ENCODE assay signal across 9 cellular contexts in genomic region chr4:86977621-86978184, GRCh38. TPM values are rescaled to one million over a fixed set of nuclear protein-coding genes. Genes with fewer than 3 reads are reported as not detected.
DNase-seq lines count a peak whose midpoint lies in the region; ATAC-seq, FAIRE-seq and TF ChIP-seq lines count a peak whose summit lies in the region.
"Had no signal": no experiment of that assay in that cellular context is flagged by ENCODE, and none has a peak within 500 bp of the region (broad histone marks: within the 10 kb centered on the region; RNA-seq: fewer than 3 reads in every experiment).

No MANE protein-coding gene starts in this region.

- H3K9me3 Mint-ChIP-seq in activated CD4-positive, alpha-beta T cell treated with anti-CD3 and anti-CD28 coated beads for 36 hours (ENCODE audit: low read depth): no peaks in the 10 kb centered on the region
- H3K9me3 Mint-ChIP-seq in astrocyte (ENCODE audit: unreplicated experiment) (no peaks in the 10 kb centered on the region), H9 (no peaks in the 10 kb centered on the region)

- H4K5ac ChIP-seq in H9 (ENCODE audit: insufficient read length, low read depth, low read length): no peak overlapping the region

- H4K91ac ChIP-seq in H9 (ENCODE audit: insufficient read length, low read depth, low read length): no peak overlapping the region

- H3T11ph ChIP-seq in H9 (ENCODE audit: low read length): no peak overlapping the region

- no peaks in the 10 kb centered on the region for H3K27me3 Mint-ChIP-seq in activated CD4-positive, alpha-beta T cell treated with anti-CD3 and anti-CD28 coated beads for 36 hours
- H3K27me3 Mint-ChIP-seq in astrocyte (ENCODE audit: low read depth, unreplicated experiment) (no peaks in the 10 kb centered on the region), H9 (ENCODE audit: low read depth) (no peaks in the 10 kb centered on the region)

- H3K14ac ChIP-seq in H9 (ENCODE audit: insufficient read depth, low read length): no peak overlapping the region

- CTCF ChIA-PET in activated CD4-positive, alpha-beta T cell treated with anti-CD3 and anti-CD28 coated beads for 36 hours (lab: Charles Lee): interaction anchor here (0.6 to 2.0 kb wide), 4 partner anchors 10 to 34 kb away, joined by 3 to 5 read pairs (median 3); no protein-coding TSS in a partner anchor

- WGBS in H9 (ENCODE audit: extremely low coverage, insufficient read length, low lambda C conversion rate): no CpG with 5 or more reads among the region's 5 CpGs

- peak overlapping the region; percentile 9 for H3K4me2 ChIP-seq in astrocyte (ENCODE audit: low read length)
- H3K4me2 ChIP-seq in osteoblast (ENCODE audit: insufficient read depth, low read length): peak overlapping the region; percentile 6
- H3K4me2 ChIP-seq in H9 (ENCODE audit: insufficient read depth, insufficient read length, low read length): no peak overlapping the region

- H3K18ac ChIP-seq in H9 (ENCODE audit: insufficient read length, low read depth, low read length): no peak overlapping the region

- H3K4me1 ChIP-seq in astrocyte (ENCODE audit: insufficient read depth, low read length): peaks cover 6% of the 10 kb centered on the region
- peaks cover 12% of the 10 kb centered on the region for H3K4me1 ChIP-seq in osteoblast (ENCODE audit: insufficient read depth, low read length)
- peaks cover 6% of the 10 kb centered on the region; the same call in 1 of the 2 replicates for H3K4me1 ChIP-seq in H9 (ENCODE audit: insufficient read depth, low read length)

- POLR2A ChIA-PET in activated CD4-positive, alpha-beta T cell treated with anti-CD3 and anti-CD28 coated beads for 36 hours (lab: Charles Lee): no interaction called here

- H3K4me3 Mint-ChIP-seq in activated CD4-positive, alpha-beta T cell treated with anti-CD3 and anti-CD28 coated beads for 36 hours: no peak overlapping the region
- H3K4me3 Mint-ChIP-seq in astrocyte (ENCODE audit: unreplicated experiment) (no peak overlapping the region), H9 (no peak overlapping the region)

- H3K4me3 ChIP-seq in astrocyte (ENCODE audit: insufficient read depth, low read depth, low read length) (no peak overlapping the region), osteoblast (ENCODE audit: insufficient read depth, low read length) (no peak overlapping the region)

- peak overlapping the region; percentile 59 for H3K27ac Mint-ChIP-seq in activated CD4-positive, alpha-beta T cell treated with anti-CD3 and anti-CD28 coated beads for 36 hours
- H3K27ac Mint-ChIP-seq in astrocyte (ENCODE audit: unreplicated experiment) (peak overlapping the region; percentile 76), H9 (peak overlapping the region in 1 of 3 experiments; percentile 5; a peak in 1 of 7 replicates)

- H3K27me3 ChIP-seq in astrocyte (ENCODE audit: insufficient read depth, low read length) (no peaks in the 10 kb centered on the region), osteoblast (ENCODE audit: insufficient read depth, low read length) (no peaks in the 10 kb centered on the region), H9 (ENCODE audit: insufficient read depth, low read length) (no peaks in the 10 kb centered on the region)
- H3K27me3 ChIP-seq: neutrophil had no signal

- no peak overlapping the region for H3K23ac ChIP-seq in H9 (ENCODE audit: insufficient read length, low read depth, low read length)

- H2BK15ac ChIP-seq in H9 (ENCODE audit: low read depth, low read length): no peak overlapping the region

- H3K36me3 ChIP-seq in astrocyte (ENCODE audit: insufficient read depth, low read length): no peaks in the 10 kb centered on the region
- H3K36me3 ChIP-seq in osteoblast (ENCODE audit: insufficient read depth, low read length): no peaks in the 10 kb centered on the region
- H3K36me3 ChIP-seq: neutrophil had no signal

- peak; percentile 43 for DNase-seq in activated CD4-positive, alpha-beta T cell treated with anti-CD3 and anti-CD28 coated beads for 36 hours
- no peak for DNase-seq in activated CD4-positive, alpha-beta T cell treated with anti-CD3 and anti-CD28 coated beads for 1 hour
- DNase-seq in LHCN-M2 (ENCODE audit: low read depth): peak; percentile 53
- peak; percentile 78 for DNase-seq in astrocyte (ENCODE audit: low read depth)
- peak; percentile 88 for DNase-seq in osteoblast (ENCODE audit: insufficient read length, low spot score, missing footprints)
- DNase-seq in H9: no peak
- DNase-seq in NCI-H1417 treated with DMSO at 0.1 percent for 48 hours (lab: John Stamatoyannopoulos, UW): no peak

- no peaks in the 10 kb centered on the region for H3K79me1 ChIP-seq in H9 (ENCODE audit: insufficient read depth, low read depth, low read length, poor library complexity, severe bottlenecking)

- H2BK12ac ChIP-seq in H9 (ENCODE audit: insufficient read length, low read depth, low read length): no peak overlapping the region

- TF ChIP-seq CTCF in astrocyte (IDR thresholded peaks at IDR 0.05; ENCODE audit: insufficient read depth, low read depth, low read length) (no peak), osteoblast (IDR thresholded peaks at IDR 0.05; ENCODE audit: extremely low read depth, low read depth, low read length) (no peak), H9 (conservative IDR thresholded peaks at IDR 0.05) (no peak)

- no peak overlapping the region for H2AK5ac ChIP-seq in H9 (ENCODE audit: insufficient read length, low read length)

- intact Hi-C loops in activated CD4-positive, alpha-beta T cell treated with anti-CD3 and anti-CD28 coated beads for 36 hours (cut with DNase I, micrococcal nuclease): loop anchor here in 1 of 2 experiments (2.0 kb wide), 2 partner anchors 21 to 41 kb away; no protein-coding TSS in a partner anchor

- H4K20me1 ChIP-seq in astrocyte (ENCODE audit: insufficient read depth, low read length) (no peaks in the 10 kb centered on the region), osteoblast (ENCODE audit: insufficient read depth, low read length) (no peaks in the 10 kb centered on the region), H9 (ENCODE audit: control insufficient read depth, insufficient read depth, insufficient read length) (no peaks in the 10 kb centered on the region)

- H2BK5ac ChIP-seq in H9 (ENCODE audit: insufficient read length, low read length): no peak overlapping the region

- peak; percentile 84 for ATAC-seq in activated CD4-positive, alpha-beta T cell treated with anti-CD3 and anti-CD28 coated beads for 36 hours
- ATAC-seq in GM21737 (IDR thresholded peaks at IDR 0.05; ENCODE audit: unreplicated experiment): peak; percentile 82

- H3K79me2 ChIP-seq in astrocyte (ENCODE audit: insufficient read depth, low read length) (no peaks in the 10 kb centered on the region), osteoblast (ENCODE audit: insufficient read depth, low read length) (peaks cover 4% of the 10 kb centered on the region), H9 (ENCODE audit: insufficient read depth, low read length) (peaks cover 12% of the 10 kb centered on the region; the same call in 1 of the 2 replicates)

- no peak overlapping the region for H2BK20ac ChIP-seq in H9 (ENCODE audit: low read depth, low read length, poor library complexity, severe bottlenecking)

- H3K23me2 ChIP-seq in H9 (ENCODE audit: insufficient read length, low read depth, low read length, poor library complexity, severe bottlenecking): no peaks in the 10 kb centered on the region

- no peak overlapping the region for H4K8ac ChIP-seq in H9 (replicated peaks; ENCODE audit: insufficient read length, low read depth, low read length)

- H2AFZ ChIP-seq in astrocyte (ENCODE audit: low read depth, low read length) (no peak overlapping the region), osteoblast (ENCODE audit: low read length) (no peak overlapping the region), H9 (ENCODE audit: low read length) (no peak overlapping the region)

- H3K27ac ChIP-seq in astrocyte (ENCODE audit: low read depth, low read length) (no peak overlapping the region), osteoblast (ENCODE audit: low read depth, low read length) (peak overlapping the region; percentile 16), H9 (ENCODE audit: insufficient read length, low read depth, low read length) (no peak overlapping the region)
- H3K27ac ChIP-seq: neutrophil had no signal

- no peak overlapping the region for H2BK120ac ChIP-seq in H9 (ENCODE audit: low read depth, low read length, poor library complexity, severe bottlenecking)

- peak; percentile 59 for FAIRE-seq in astrocyte (lab: Jason Lieb, UNC)

- H3K4ac ChIP-seq in H9 (ENCODE audit: low read depth, low read length): no peak overlapping the region

- H3K56ac ChIP-seq in H9 (ENCODE audit: insufficient read length, low read depth, low read length): no peak overlapping the region

- peaks cover 67% of the 10 kb centered on the region for H3K4me1 Mint-ChIP-seq in activated CD4-positive, alpha-beta T cell treated with anti-CD3 and anti-CD28 coated beads for 36 hours
- peaks cover 22% of the 10 kb centered on the region for H3K4me1 Mint-ChIP-seq in astrocyte (ENCODE audit: low read depth, unreplicated experiment)
- H3K4me1 Mint-ChIP-seq in H9: peaks cover 37 to 39% of the 10 kb centered on the region in 2 experiments

- H3K9ac ChIP-seq in astrocyte (ENCODE audit: low read length) (no peak overlapping the region), H9 (ENCODE audit: extremely low read depth, insufficient read length, low read length) (no peak overlapping the region)

- H3K9me3 ChIP-seq in astrocyte (ENCODE audit: insufficient read depth, low read depth, low read length): no peaks in the 10 kb centered on the region
- no peaks in the 10 kb centered on the region for H3K9me3 ChIP-seq in osteoblast (ENCODE audit: low read depth, low read length)
- H3K9me3 ChIP-seq in H9 (ENCODE audit: control insufficient read depth, low read depth, low read length): no peaks in the 10 kb centered on the region
- H3K9me3 ChIP-seq: neutrophil had no signal

- peaks cover 8% of the 10 kb centered on the region for H3K36me3 Mint-ChIP-seq in activated CD4-positive, alpha-beta T cell treated with anti-CD3 and anti-CD28 coated beads for 36 hours (ENCODE audit: low read depth)
- no peaks in the 10 kb centered on the region for H3K36me3 Mint-ChIP-seq in astrocyte (ENCODE audit: low read depth, unreplicated experiment)
- peaks cover 8 to 10% (median 9%) of the 10 kb centered on the region in 3 experiments for H3K36me3 Mint-ChIP-seq in H9 (ENCODE audit: insufficient read depth in 1 of 3, low read depth in 3 of 3)

RNA-seq across cellular contexts. Expression of gene AFF1, which starts 42.9 kb away (rescaled TPM):
- 10 to 100 TPM; 47.3 to 57.8 TPM for total RNA-seq in activated CD4-positive, alpha-beta T cell treated with anti-CD3 and anti-CD28 coated beads for 36 hours
- total RNA-seq in LHCN-M2 (2014; rRNA removed) (3.8 and 7.1 TPM in 2 replicates), astrocyte (55.3 and 58.2 TPM in 2 replicates), osteoblast (19.5 and 22.7 TPM in 2 replicates), H9 (2021) (68.9 and 74.5 TPM in 2 replicates)
- polyA plus RNA-seq in LHCN-M2 (2012): 1.8 TPM

Comparison
In these comparisons a context has a peak if more than half of its experiments do, and no peak if none do; other contexts are left out.
1. DNase-seq: peak in activated CD4-positive, alpha-beta T cell treated with anti-CD3 and anti-CD28 coated beads for 36 hours (single experiment), LHCN-M2 (single experiment), astrocyte (single experiment) and osteoblast (single experiment); none in activated CD4-positive, alpha-beta T cell treated with anti-CD3 and anti-CD28 coated beads for 1 hour (single experiment), H9 (single experiment) and NCI-H1417 treated with DMSO at 0.1 percent for 48 hours (single experiment).